8 cellular contexts compared by ENCODE assay signal in genomic region chr1:212285685-212286436, GRCh38. TPM values are rescaled to one million over a fixed set of nuclear protein-coding genes. Genes with fewer than 3 reads are reported as not detected.
A peak's percentile ranks its signal among the peaks of the same experiment; 100 is the strongest.
DNase-seq lines count a peak whose midpoint lies in the region; ATAC-seq and TF ChIP-seq lines count a peak whose summit lies in the region.

No MANE protein-coding gene starts in this region.

- no peaks in the 10 kb centered on the region for H3K9me2 ChIP-seq in SK-N-SH

- H3K27me3 ChIP-seq in IMR-90 (ENCODE audit: control insufficient read depth, insufficient read depth, low read length): no peaks in the 10 kb centered on the region
- H3K27me3 ChIP-seq in SK-N-SH (ENCODE audit: insufficient read depth): no peaks in the 10 kb centered on the region

- H3K27ac ChIP-seq in IMR-90 (ENCODE audit: insufficient read depth, low read length): peak overlapping the region; percentile 91
- H3K27ac ChIP-seq in SK-N-SH (ENCODE audit: low read depth in 2 of 2, low read length in 1 of 2): peak overlapping the region; percentile 77 to 89

- H3K4me2 ChIP-seq in IMR-90 (ENCODE audit: low read depth, low read length): peak overlapping the region; percentile 84
- peak overlapping the region; percentile 95 for H3K4me2 ChIP-seq in SK-N-SH

- H4K20me1 ChIP-seq in IMR-90 (ENCODE audit: insufficient read depth, low read length): peaks cover 22% of the 10 kb centered on the region; the same call in 1 of the 2 replicates
- peaks cover 2% of the 10 kb centered on the region; the same call in 1 of the 2 replicates for H4K20me1 ChIP-seq in SK-N-SH (ENCODE audit: insufficient read depth)

- peak overlapping the region; percentile 11; the same call in 1 of the 2 replicates for H2AK5ac ChIP-seq in IMR-90 (ENCODE audit: low read depth, low read length)

- H2BK20ac ChIP-seq in IMR-90 (ENCODE audit: low read depth, low read length): 0 out of 2 replicates have a peak overlapping the region, but pooled peaks have one; percentile 16

- intact Hi-C loops in IMR-90 (cut with micrococcal nuclease): loop anchor here (1.0 to 5.0 kb wide), 4 partner anchors 67 to 216 kb away; no protein-coding TSS in a partner anchor
- intact Hi-C loops in left ventricle myocardium superior (cut with micrococcal nuclease): loop anchor here (10.0 kb wide), 1 partner anchor 51 kb away; no protein-coding TSS in a partner anchor

- CTCF ChIA-PET in IMR-90 (lab: Yijun Ruan, JAX) (interaction anchor here (0.9 to 1.7 kb wide), 2 partner anchors 170 to 215 kb away, joined by 3 to 7 read pairs; no protein-coding TSS in a partner anchor), SK-N-SH (lab: Yijun Ruan, JAX) (interaction anchor here (1.0 to 3.4 kb wide), 7 partner anchors 140 to 605 kb away, joined by 3 to 33 read pairs (median 7); partner anchors contain the start of genes DTL and INTS7)

- TF ChIP-seq EP300 in SK-N-SH (IDR thresholded peaks at IDR 0.05; ENCODE audit: borderline replicate concordance in 1 of 2, low read depth in 1 of 2, low read length in 1 of 2): no peak

- H2BK15ac ChIP-seq in IMR-90 (ENCODE audit: low read depth, low read length): no peak overlapping the region; the same call in 2 of the 3 replicates

- dilution Hi-C loops in IMR-90 (cut with HindIII; ENCODE audit: low sequenced_read_pairs, unreplicated experiment): no loop called here

- peak overlapping the region; percentile 68 for H3K56ac ChIP-seq in IMR-90 (ENCODE audit: extremely low read depth, insufficient read depth, low read length)

- H3K4me1 ChIP-seq in IMR-90 (ENCODE audit: control insufficient read depth, insufficient read depth, low read length) (peaks cover 6% of the 10 kb centered on the region), SK-N-SH (ENCODE audit: control insufficient read depth in 1 of 2, insufficient read depth in 2 of 2, low read depth in 1 of 2, low read length in 1 of 2) (peaks cover 12 to 25% of the 10 kb centered on the region in 2 experiments; a peak in 3 of 4 replicates)

- H3K36me3 ChIP-seq in IMR-90 (ENCODE audit: control insufficient read depth, insufficient read depth, low read length) (no peaks in the 10 kb centered on the region), SK-N-SH (replicated peaks in 1 of 2; ENCODE audit: control insufficient read depth in 1 of 2, insufficient read depth in 2 of 2, low read length in 1 of 2) (no peaks in the 10 kb centered on the region)

- POLR2A ChIA-PET in IMR-90 (lab: Charles Lee; ENCODE audit: unreplicated experiment) (no interaction called here), SK-N-SH (lab: Yijun Ruan, JAX) (interaction anchor here (1.2 kb wide), 1 partner anchor 250 kb away, joined by 3 read pairs; the partner anchor contains the start of gene DTL)

- H3K18ac ChIP-seq in IMR-90 (ENCODE audit: low read depth, low read length): peak overlapping the region; percentile 50

- no peaks in the 10 kb centered on the region for H3K9me3 Mint-ChIP-seq in activated naive CD8-positive, alpha-beta T cell treated with anti-CD3 and anti-CD28 coated beads for 36 hours

- ATAC-seq in GM21515 (IDR thresholded peaks at IDR 0.05; ENCODE audit: unreplicated experiment): peak; percentile 21
- peak; percentile 22 for ATAC-seq in IMR-90 (ENCODE audit: low read depth)
- ATAC-seq in left ventricle myocardium superior: peak; percentile 36

- H3K27me3 Mint-ChIP-seq in activated naive CD8-positive, alpha-beta T cell treated with anti-CD3 and anti-CD28 coated beads for 36 hours: no peaks in the 10 kb centered on the region

- peak overlapping the region; percentile 83 for H3K14ac ChIP-seq in IMR-90 (replicated peaks; ENCODE audit: low read depth, low read length)

- H3K9ac ChIP-seq in IMR-90 (ENCODE audit: low read depth, low read length): peak overlapping the region; percentile 65
- H3K9ac ChIP-seq in SK-N-SH: peak overlapping the region; percentile 75

- no peak for TF ChIP-seq CTCF in IMR-90 (conservative IDR thresholded peaks at IDR 0.05; ENCODE audit: low read depth, low read length)
- TF ChIP-seq CTCF in SK-N-SH (IDR thresholded peaks at IDR 0.05): no peak
- TF ChIP-seq CTCF in retinal pigment epithelial cell (conservative IDR thresholded peaks at IDR 0.05; ENCODE audit: low read depth, low read length): no peak

- TF ChIP-seq POLR2A in IMR-90 (IDR thresholded peaks at IDR 0.05; ENCODE audit: low read depth, low read length): peak; percentile 54

- peak overlapping the region; percentile 34 for H3K23ac ChIP-seq in IMR-90 (ENCODE audit: low read depth, low read length)

- 0 out of 2 replicates have a peak overlapping the region, but pooled peaks have one; percentile 8 for H4K5ac ChIP-seq in IMR-90 (ENCODE audit: low read depth, low read length)

- 0% methylated on average over 38 of the region's 83 CpGs; no CpG with 5 or more reads in 1 of the 2 experiments for WGBS in IMR-90 (ENCODE audit: extremely low coverage in 2 of 2, insufficient read length in 1 of 2), 2 experiments
- WGBS in SK-N-SH (ENCODE audit: low lambda C conversion rate): 1% methylated on average over 14 of the region's 83 CpGs

- no peak for TF ChIP-seq RAD21 in IMR-90 (IDR thresholded peaks at IDR 0.05; ENCODE audit: low read length)
- TF ChIP-seq RAD21 in SK-N-SH (IDR thresholded peaks at IDR 0.05; ENCODE audit: low read length): no peak

- peak overlapping the region; percentile 9 to 72; a peak in 2 of 4 replicates for H4K8ac ChIP-seq in IMR-90 (ENCODE audit: low read depth in 2 of 2, low read length in 2 of 2)

- H3K4me3 ChIP-seq in IMR-90 (ENCODE audit: insufficient read depth, low read depth, low read length) (peak overlapping the region; percentile 78), SK-N-SH (ENCODE audit: low read depth in 2 of 2, low read length in 1 of 2) (peak overlapping the region; percentile 75 to 96), retinal pigment epithelial cell (ENCODE audit: low read length) (peak overlapping the region; percentile 97)

- H3K36me3 Mint-ChIP-seq in activated naive CD8-positive, alpha-beta T cell treated with anti-CD3 and anti-CD28 coated beads for 36 hours: peaks cover 9% of the 10 kb centered on the region

- H3K79me2 ChIP-seq in SK-N-SH (ENCODE audit: insufficient read depth): peaks cover 23% of the 10 kb centered on the region

- H2BK5ac ChIP-seq in IMR-90 (ENCODE audit: low read depth, low read length, poor library complexity, severe bottlenecking): peak overlapping the region; percentile 77

- no TSS peak for BruUV-seq in IMR-90 (replicated peaks; lab: Mats Ljungman, UMichigan)

- H3K27ac Mint-ChIP-seq in activated naive CD8-positive, alpha-beta T cell treated with anti-CD3 and anti-CD28 coated beads for 36 hours: peak overlapping the region; percentile 96

- peak overlapping the region; percentile 50 for H4K91ac ChIP-seq in IMR-90 (ENCODE audit: insufficient read depth, low read depth, low read length)

- H3K79me1 ChIP-seq in IMR-90 (ENCODE audit: low read depth in 1 of 2, low read length in 2 of 2): peaks cover 8 to 39% of the 10 kb centered on the region in 2 experiments; a peak in 2 of 4 replicates

- no peaks in the 10 kb centered on the region for H3K9me3 ChIP-seq in IMR-90 (ENCODE audit: control insufficient read depth, insufficient read depth, low read length)
- no peaks in the 10 kb centered on the region for H3K9me3 ChIP-seq in SK-N-SH

- H3F3A ChIP-seq in SK-N-SH (replicated peaks; ENCODE audit: insufficient read depth): peaks cover 28% of the 10 kb centered on the region

- DNase-seq in Daoy (ENCODE audit: low read depth) (peak; percentile 74), IMR-90 (peak; percentile 35), SK-N-SH (peak; percentile 77), left ventricle myocardium superior (peak; percentile 79), retinal pigment epithelial cell (ENCODE audit: low read depth) (no peak), NCI-H1694 (lab: John Stamatoyannopoulos, UW) (no peak)
- DNase-seq in activated naive CD8-positive, alpha-beta T cell treated with anti-CD3 and anti-CD28 coated beads for 36 hours: peak; percentile 79

- in situ Hi-C loops in IMR-90 (cut with MboI; ENCODE audit: low sequenced_read_pairs): no loop called here

- H3K4me1 Mint-ChIP-seq in activated naive CD8-positive, alpha-beta T cell treated with anti-CD3 and anti-CD28 coated beads for 36 hours: peaks cover 38% of the 10 kb centered on the region

- peak overlapping the region; percentile 89 for H3K4ac ChIP-seq in IMR-90 (ENCODE audit: low read depth, low read length)

- peak overlapping the region; percentile 100 for H3K4me3 Mint-ChIP-seq in activated naive CD8-positive, alpha-beta T cell treated with anti-CD3 and anti-CD28 coated beads for 36 hours

- peak overlapping the region; percentile 40 for H2BK120ac ChIP-seq in IMR-90 (ENCODE audit: low read depth, low read length)

- H2AFZ ChIP-seq in IMR-90 (replicated peaks; ENCODE audit: low read length, poor library complexity) (peak overlapping the region; percentile 93), SK-N-SH (ENCODE audit: low read depth) (peak overlapping the region; percentile 81)

- peak overlapping the region; percentile 33 for H2AK9ac ChIP-seq in IMR-90 (replicated peaks; ENCODE audit: low read depth, low read length, poor library complexity)

- H3K9me1 ChIP-seq in IMR-90 (ENCODE audit: insufficient read depth, low read length): no peaks in the 10 kb centered on the region; the same call in 1 of the 2 replicates

TF ChIP-seq in IMR-90, 13 proteins besides CTCF, POLR2A, EP300 and RAD21 (continues in another document):
- TF ChIP-seq BHLHE40 (IDR thresholded peaks at IDR 0.05; ENCODE audit: low read depth, low read length) (no peak), RFX5 (IDR thresholded peaks at IDR 0.05; ENCODE audit: low read depth, low read length) (no peak)

TF ChIP-seq in SK-N-SH, 30 proteins besides CTCF, POLR2A, EP300 and RAD21 (continues in another document):
- TF ChIP-seq NRF1 (IDR thresholded peaks at IDR 0.05; ENCODE audit: low read depth, low read length): 0 out of 2 replicates have a peak, but pooled peaks have one; percentile 2
- no peak for TF ChIP-seq GABPA (IDR thresholded peaks at IDR 0.05; ENCODE audit: low read depth)
- 0 out of 2 replicates have a peak, but pooled peaks have one; percentile 2 for TF ChIP-seq SIN3A (IDR thresholded peaks at IDR 0.05; ENCODE audit: borderline replicate concordance, low read depth, low read length)
- TF ChIP-seq YY1 (IDR thresholded peaks at IDR 0.05; ENCODE audit: low read depth): 0 out of 2 replicates have a peak, but pooled peaks have one; percentile 45
- peak; percentile 18 for TF ChIP-seq MXI1 (IDR thresholded peaks at IDR 0.05; ENCODE audit: low read depth, low read length)

RNA-seq across cellular contexts. Expression of gene PPP2R5A, which starts 0.7 kb away (rescaled TPM):
- total RNA-seq in Daoy (2014; rRNA removed; shearing (Covaris generic)): 21.2 and 21.5 TPM in 2 replicates
- total RNA-seq in IMR-90 (2012; rRNA removed) (8.4 and 15.3 TPM in 2 replicates), left ventricle myocardium superior (80.7 TPM)
- polyA plus RNA-seq in IMR-90 (2012; rRNA removed) (10.3 and 12.6 TPM in 2 replicates), SK-N-SH (2012; rRNA removed) (5.4 and 6.1 TPM in 2 replicates)
- polyA plus RNA-seq in IMR-90 (2012; cell fraction: cytosol; rRNA removed): 4.8 and 4.9 TPM in 2 replicates
- polyA plus RNA-seq in IMR-90 (2012; cell fraction: nucleus; rRNA removed; ENCODE audit: low replicate concordance): 3.6 and 11.5 TPM in 2 replicates
- 7.9 and 8.7 TPM in 2 replicates for polyA plus RNA-seq in SK-N-SH (2012; cell fraction: cytosol; rRNA removed)
- polyA plus RNA-seq in SK-N-SH (2012; cell fraction: nucleus; rRNA removed): 3.9 and 6.1 TPM in 2 replicates
- 10 to 100 TPM; 32.9 to 34.3 TPM for total RNA-seq in activated naive CD8-positive, alpha-beta T cell treated with anti-CD3 and anti-CD28 coated beads for 36 hours

Comparison
In these comparisons a context has a peak if more than half of its experiments do, and no peak if none do; other contexts are left out.
1. DNase-seq: peak in Daoy (single experiment), IMR-90 (single experiment), SK-N-SH (single experiment), activated naive CD8-positive, alpha-beta T cell treated with anti-CD3 and anti-CD28 coated beads for 36 hours (single experiment) and left ventricle myocardium superior (single experiment); none in retinal pigment epithelial cell (single experiment) and NCI-H1694 (single experiment).
2. Peak in every context shown above with its lines, with median percentiles within 50 percentile points of each other: ATAC-seq and H3K4me3 ChIP-seq.